ENCODE assay signal across 37 cellular contexts in genomic region chr7:79149831-79150230, GRCh38.
"Had no signal": no experiment of that assay in that cellular context is flagged by ENCODE, and none has a peak within 500 bp of the region (broad histone marks: within the 10 kb centered on the region; RNA-seq: fewer than 3 reads in every experiment).

No MANE protein-coding gene starts in this region.

- H3K27ac ChIP-seq: brain microvascular endothelial cell, esophagus muscularis mucosa, gastrocnemius medialis, hepatocyte, parathyroid adenoma, psoas muscle, suprapubic skin, tibial artery, upper lobe of right lung, WERI-Rb-1 had no signal

- H3K27me3 Mint-ChIP-seq: activated CD4-positive, alpha-beta memory T cell treated with anti-CD3 and anti-CD28 coated beads for 36 hours; activated CD4-positive, alpha-beta T cell treated with anti-CD3 and anti-CD28 coated beads, Interleukin-2, amount 10 ng/mL, durations not matched to agents 24 days and 14 days; activated naive CD8-positive, alpha-beta T cell treated with anti-CD3 and anti-CD28 coated beads for 36 hours; dendritic cell treated with granulocyte-macrophage colony-stimulating factor and Interleukin-4, amounts not matched to agents 40 ng/mL and 50 ng/mL, for 4 days; T-helper 17 cell had no signal

- H3K27me3 ChIP-seq: brain microvascular endothelial cell, esophagus muscularis mucosa, gastrocnemius medialis, hepatocyte, suprapubic skin, tibial artery, upper lobe of right lung had no signal

- H3K4me3 ChIP-seq: esophagus muscularis mucosa, gastrocnemius medialis, hepatocyte, psoas muscle, smooth muscle cell, suprapubic skin, tibial artery, upper lobe of right lung had no signal

- ATAC-seq: gastrocnemius medialis; left cardiac atrium; left ventricle myocardium superior; naive thymus-derived CD8-positive, alpha-beta T cell; psoas muscle; T-helper 17 cell; upper lobe of right lung had no signal

- H3K4me1 ChIP-seq: esophagus muscularis mucosa, gastrocnemius medialis, parathyroid adenoma, psoas muscle, suprapubic skin, upper lobe of right lung had no signal

- H3K9me3 Mint-ChIP-seq: activated CD4-positive, alpha-beta T cell treated with anti-CD3 and anti-CD28 coated beads, Interleukin-2, amount 10 ng/mL, durations not matched to agents 24 days and 14 days; activated naive CD4-positive, alpha-beta T cell treated with anti-CD3 and anti-CD28 coated beads for 36 hours; activated naive CD8-positive, alpha-beta T cell treated with anti-CD3 and anti-CD28 coated beads for 36 hours; neural crest cell had no signal

- H3K36me3 ChIP-seq: brain microvascular endothelial cell, esophagus muscularis mucosa, gastrocnemius medialis, suprapubic skin, tibial artery, upper lobe of right lung, WERI-Rb-1 had no signal

- H3K4me2 ChIP-seq: hepatocyte, smooth muscle cell had no signal

- H3K4me3 Mint-ChIP-seq: activated CD4-positive, alpha-beta memory T cell treated with anti-CD3 and anti-CD28 coated beads for 36 hours; activated CD4-positive, alpha-beta T cell treated with anti-CD3 and anti-CD28 coated beads, Interleukin-2, amount 10 ng/mL, durations not matched to agents 24 days and 14 days; activated naive CD4-positive, alpha-beta T cell treated with anti-CD3 and anti-CD28 coated beads for 36 hours; activated naive CD8-positive, alpha-beta T cell treated with anti-CD3 and anti-CD28 coated beads for 36 hours; activated T-helper 1 cell treated with anti-CD3 and anti-CD28 coated beads, Interleukin-12 subunit alpha, Interleukin-12 subunit beta, Interleukin-2, Interleukin-4 antibody, amounts not matched to agents 30 ng/mL and 10 ng/mL and 1 ng/mL, durations not matched to agents 14 hours and 24 hours and 36 hours; dendritic cell treated with granulocyte-macrophage colony-stimulating factor and Interleukin-4, amounts not matched to agents 40 ng/mL and 50 ng/mL, for 4 days; endodermal cell; naive thymus-derived CD8-positive, alpha-beta T cell; neural crest cell; T-helper 17 cell had no signal

- H3K9ac ChIP-seq: parathyroid adenoma had no signal

- H3K36me3 Mint-ChIP-seq: activated CD4-positive, alpha-beta memory T cell treated with anti-CD3 and anti-CD28 coated beads for 36 hours; activated naive CD8-positive, alpha-beta T cell treated with anti-CD3 and anti-CD28 coated beads for 36 hours; naive thymus-derived CD8-positive, alpha-beta T cell had no signal

- H3K27ac Mint-ChIP-seq: activated CD4-positive, alpha-beta memory T cell treated with anti-CD3 and anti-CD28 coated beads for 36 hours; activated CD4-positive, alpha-beta T cell treated with anti-CD3 and anti-CD28 coated beads, Interleukin-2, amount 10 ng/mL, durations not matched to agents 24 days and 14 days; activated naive CD4-positive, alpha-beta T cell treated with anti-CD3 and anti-CD28 coated beads for 36 hours; activated naive CD8-positive, alpha-beta T cell treated with anti-CD3 and anti-CD28 coated beads for 36 hours; activated T-helper 1 cell treated with anti-CD3 and anti-CD28 coated beads, Interleukin-12 subunit alpha, Interleukin-12 subunit beta, Interleukin-2, Interleukin-4 antibody, amounts not matched to agents 30 ng/mL and 10 ng/mL and 1 ng/mL, durations not matched to agents 14 hours and 24 hours and 36 hours; dendritic cell treated with granulocyte-macrophage colony-stimulating factor and Interleukin-4, amounts not matched to agents 40 ng/mL and 50 ng/mL, for 4 days; endodermal cell; naive thymus-derived CD8-positive, alpha-beta T cell; T-helper 17 cell had no signal

- H2AFZ ChIP-seq: hepatocyte, parathyroid adenoma had no signal

- H3K4me1 Mint-ChIP-seq: activated CD4-positive, alpha-beta T cell treated with anti-CD3 and anti-CD28 coated beads, Interleukin-2, amount 10 ng/mL, durations not matched to agents 24 days and 14 days; activated naive CD8-positive, alpha-beta T cell treated with anti-CD3 and anti-CD28 coated beads for 36 hours; naive thymus-derived CD8-positive, alpha-beta T cell; neural crest cell; T-helper 17 cell had no signal

- H3K9me3 ChIP-seq: esophagus muscularis mucosa, gastrocnemius medialis, psoas muscle, suprapubic skin, tibial artery, upper lobe of right lung had no signal

- FAIRE-seq: keratinocyte had no signal

- H3K79me2 ChIP-seq: hepatocyte, parathyroid adenoma had no signal

- DNase-seq: activated CD4-positive, alpha-beta memory T cell treated with anti-CD3 and anti-CD28 coated beads for 36 hours; activated CD4-positive, alpha-beta T cell treated with anti-CD3 and anti-CD28 coated beads, Interleukin-2, amount 10 ng/mL, durations not matched to agents 24 days and 14 days; activated CD4-positive, CD25-positive, alpha-beta regulatory T cell treated with anti-CD3 and anti-CD28 coated beads, Interleukin-2, amount 50 U/mL, for 72 hours; activated CD8-positive, alpha-beta memory T cell treated with anti-CD3 and anti-CD28 coated beads, Interleukin-2, amount 50 U/mL, for 4 hours; activated effector memory CD4-positive, alpha-beta T cell treated with anti-CD3 and anti-CD28 coated beads, Interleukin-2, amount 50 U/mL, for 16 hours; activated naive CD4-positive, alpha-beta T cell treated with anti-CD3 and anti-CD28 coated beads for 36 hours; activated naive CD8-positive, alpha-beta T cell treated with anti-CD3 and anti-CD28 coated beads for 36 hours; activated T-cell treated with anti-CD3 and anti-CD28 coated beads, Interleukin-2, amount 50 U/mL, for 1 hour; amniotic stem cell; brain microvascular endothelial cell; central memory CD4-positive, alpha-beta T cell; endodermal cell; gastrocnemius medialis; glutamatergic neuron; left cardiac atrium; left ventricle myocardium superior; mammary epithelial cell; midbrain; naive thymus-derived CD8-positive, alpha-beta T cell; occipital lobe; psoas muscle; stimulated activated CD4-positive, alpha-beta T cell treated with anti-CD3 and anti-CD28 coated beads, Interleukin-2, amount 100 ng/mL, for 24 hours; stimulated activated naive CD4-positive, alpha-beta T cell; T-helper 17 cell; T1000; tibial artery; upper lobe of right lung; WERI-Rb-1 had no signal
